ENCODE assay signal across 19 cellular contexts in the genomic region with DNA sequence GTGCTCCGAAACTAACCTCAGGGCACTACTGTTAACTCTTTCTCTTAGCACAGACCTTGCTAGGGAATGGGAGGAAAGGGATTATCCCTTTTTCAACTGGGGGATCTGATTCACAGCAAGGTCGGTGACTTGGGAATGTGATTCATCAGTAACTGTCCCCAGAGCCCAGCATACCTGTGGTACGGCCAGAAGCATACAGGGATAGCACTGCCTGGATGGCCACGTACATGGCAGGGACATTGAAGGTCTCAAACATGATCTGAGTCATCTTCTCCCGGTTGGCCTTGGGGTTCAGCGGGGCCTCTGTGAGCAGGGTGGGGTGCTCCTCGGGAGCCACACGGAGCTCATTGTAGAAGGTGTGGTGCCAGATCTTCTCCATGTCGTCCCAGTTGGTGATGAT. TPM values are rescaled to one million over a fixed set of nuclear protein-coding genes. Genes with fewer than 3 reads are reported as not detected.
DNase-seq lines count a peak whose midpoint lies in the region; ATAC-seq and TF ChIP-seq lines count a peak whose summit lies in the region.
"Had no signal": no experiment of that assay in that cellular context is flagged by ENCODE, and none has a peak within 500 bp of the region (broad histone marks: within the 10 kb centered on the region; RNA-seq: fewer than 3 reads in every experiment).

No MANE protein-coding gene starts in this region.

- peaks cover 33% of the 10 kb centered on the region for H3K27me3 ChIP-seq in HUES6 (ENCODE audit: control insufficient read depth, insufficient read depth, low read length)
- no peaks in the 10 kb centered on the region for H3K27me3 ChIP-seq in SJCRH30
- peaks cover 0 to 2% (median 0%) of the 10 kb centered on the region in 3 donors for H3K27me3 ChIP-seq in psoas muscle (ENCODE audit: insufficient read depth in 3 of 3, low read length in 2 of 3)
- H3K27me3 ChIP-seq: SJSA1 had no signal

- peaks cover 24% of the 10 kb centered on the region for H3K36me3 ChIP-seq in HUES6 (ENCODE audit: control insufficient read depth, insufficient read depth, low read length)
- H3K36me3 ChIP-seq in SJCRH30: peaks cover 60% of the 10 kb centered on the region
- H3K36me3 ChIP-seq in psoas muscle (ENCODE audit: insufficient read depth in 1 of 2, low read depth in 1 of 2): peaks cover 0 to 32% of the 10 kb centered on the region in 2 donors
- H3K36me3 ChIP-seq: SJSA1 had no signal

- WGBS in psoas muscle, 3 donors: 81 to 92% (median 91%) methylated on average over 9 of the region's 9 CpGs

- peak overlapping the region; percentile 78 for H3K9ac ChIP-seq in HUES6 (ENCODE audit: low read length)

- H3K27ac ChIP-seq in HUES6 (ENCODE audit: low read depth, low read length) (no peak overlapping the region), SJCRH30 (peak overlapping the region; percentile 97; the same call in 1 of the 2 replicates), psoas muscle (peak overlapping the region; percentile 82)
- H3K27ac ChIP-seq: C4-2B, SJSA1 had no signal

- H3K4me3 ChIP-seq in HUES6 (ENCODE audit: low read depth, low read length) (peak overlapping the region; percentile 33; the same call in 1 of the 2 replicates), SJCRH30 (peak overlapping the region; percentile 77), psoas muscle (peak overlapping the region; percentile 64)
- H3K4me3 ChIP-seq: SJSA1 had no signal

- TF ChIP-seq CTCF in psoas muscle (IDR thresholded peaks at IDR 0.05): no peak

- peak in 2 of 4 donors; percentile 20 to 23 for ATAC-seq in psoas muscle
- ATAC-seq in GM21717 (IDR thresholded peaks at IDR 0.05; ENCODE audit: unreplicated experiment): no peak

- DNase-seq in SJCRH30 (no peak), islet precursor cell (peak; percentile 62), psoas muscle (no peak), SIG-M5 treated with dmso at 0.1 percent for 504 hours (lab: John Stamatoyannopoulos, UW; ENCODE audit: unreplicated experiment) (no peak)
- no peak for DNase-seq in activated CD4-positive, CD25-positive, alpha-beta regulatory T cell (lab: John Stamatoyannopoulos, UW)
- DNase-seq: DMS 273 treated with DMSO at 0.1 percent for 48 hours; HCEC 1CT; NCI-H187; NCI-H526 treated with DMSO at 0.1 percent for 48 hours; NK-92 treated with Interleukin-12 subunit alpha and Interleukin-12 subunit beta, amount 100 ng/mL, for 24 hours had no signal

- H3K9me3 ChIP-seq in HUES6 (ENCODE audit: control insufficient read depth, insufficient read depth, low read depth, low read length) (no peaks in the 10 kb centered on the region), SJCRH30 (replicated peaks) (no peaks in the 10 kb centered on the region), psoas muscle (no peaks in the 10 kb centered on the region)
- H3K9me3 ChIP-seq: SJSA1 had no signal

- intact Hi-C loops in psoas muscle (cut with DNase I): loop anchor here in 1 of 2 donors (5.0 kb wide), 1 partner anchor 109 kb away; no protein-coding TSS in a partner anchor

- H3K4me1 ChIP-seq in HUES6 (ENCODE audit: control insufficient read depth, insufficient read depth, low read length) (peaks cover 13% of the 10 kb centered on the region), SJCRH30 (peaks cover 31% of the 10 kb centered on the region), psoas muscle (peaks cover 19% of the 10 kb centered on the region)

RNA-seq across cellular contexts. Expression of gene ACTC1, which starts 2.3 kb away (rescaled TPM):
- 323 and 325 TPM in 2 replicates for total RNA-seq in SJCRH30 (2014; rRNA removed; shearing (Covaris generic))
- total RNA-seq in psoas muscle: 1,000 to 10,000 TPM in 3 of 4 donors, 100 to 1,000 TPM in 1; 219 to 3,379 (median 1,101) TPM
- 100 to 1,000 TPM in 1 of 3 donors, 10 to 100 TPM in 2; 33.5 to 644 (median 45.9) TPM for polyA plus RNA-seq in psoas muscle
- total RNA-seq: A673, Daoy, HT1080, OCI-LY7, RPMI7951 had no signal

RNA-seq across cellular contexts. Expression of gene GJD2, which starts 38.3 kb away (rescaled TPM):
- not detected in 2 replicates for total RNA-seq in SJCRH30 (2014; rRNA removed; shearing (Covaris generic))
- not detected for total RNA-seq in psoas muscle
- not detected for polyA plus RNA-seq in psoas muscle
- total RNA-seq: A673, Daoy, HT1080, OCI-LY7, RPMI7951 had no signal
